Comparison of ENCODE assay signal across 10 cellular contexts in genomic region chr4:122309988-122310626, GRCh38.
DNase-seq lines count a peak whose midpoint lies in the region; ATAC-seq and TF ChIP-seq lines count a peak whose summit lies in the region.
"Had no signal": no experiment of that assay in that cellular context is flagged by ENCODE, and none has a peak within 500 bp of the region (broad histone marks: within the 10 kb centered on the region; RNA-seq: fewer than 3 reads in every experiment).

No MANE protein-coding gene starts in this region.

- no peaks in the 10 kb centered on the region for H3K27me3 Mint-ChIP-seq in progenitor cell of endocrine pancreas
- H3K27me3 Mint-ChIP-seq: dendritic cell treated with granulocyte-macrophage colony-stimulating factor and Interleukin-4, amounts not matched to agents 40 ng/mL and 50 ng/mL, for 4 days had no signal

- DNase-seq in NCI-H1092 treated with DMSO at 0.1 percent for 48 hours (lab: John Stamatoyannopoulos, UW): peak; percentile 24
- DNase-seq in NCI-H1092 (lab: John Stamatoyannopoulos, UW): no peak
- DNase-seq in NCI-H1694 (lab: John Stamatoyannopoulos, UW): peak; percentile 0
- DNase-seq in coronary artery (ENCODE audit: low spot score): no peak
- no peak for DNase-seq in progenitor cell of endocrine pancreas (ENCODE audit: low spot score, unreplicated experiment)
- DNase-seq in NCI-H2171 treated with DMSO at 0.1 percent for 48 hours (lab: John Stamatoyannopoulos, UW): no peak
- no peak for DNase-seq in activated T-cell treated with anti-CD3 and anti-CD28 coated beads, Interleukin-2, amount 50 U/mL, for 48 hours
- DNase-seq: small intestine had no signal

- H3K27ac Mint-ChIP-seq in progenitor cell of endocrine pancreas: no peak overlapping the region
- H3K27ac Mint-ChIP-seq: dendritic cell treated with granulocyte-macrophage colony-stimulating factor and Interleukin-4, amounts not matched to agents 40 ng/mL and 50 ng/mL, for 4 days had no signal

- peaks cover 12% of the 10 kb centered on the region for H3K36me3 Mint-ChIP-seq in progenitor cell of endocrine pancreas (ENCODE audit: insufficient read depth)

- no peaks in the 10 kb centered on the region for H3K4me1 Mint-ChIP-seq in progenitor cell of endocrine pancreas (ENCODE audit: low read depth)

- no peak for ATAC-seq in GM18517 (IDR thresholded peaks at IDR 0.05; ENCODE audit: unreplicated experiment)

- no peak overlapping the region for H3K4me3 ChIP-seq in coronary artery

- no peak overlapping the region for H3K27ac ChIP-seq in coronary artery

- no peak overlapping the region for H3K4me3 Mint-ChIP-seq in progenitor cell of endocrine pancreas (ENCODE audit: low read depth)
- H3K4me3 Mint-ChIP-seq: dendritic cell treated with granulocyte-macrophage colony-stimulating factor and Interleukin-4, amounts not matched to agents 40 ng/mL and 50 ng/mL, for 4 days had no signal

- H3K9me3 Mint-ChIP-seq in progenitor cell of endocrine pancreas (ENCODE audit: low read depth): no peaks in the 10 kb centered on the region
- H3K9me3 Mint-ChIP-seq: dendritic cell treated with granulocyte-macrophage colony-stimulating factor and Interleukin-4, amounts not matched to agents 40 ng/mL and 50 ng/mL, for 4 days had no signal

- TF ChIP-seq CTCF in coronary artery (IDR thresholded peaks at IDR 0.05): peak; percentile 34
- TF ChIP-seq CTCF in progenitor cell of endocrine pancreas (IDR thresholded peaks at IDR 0.05; ENCODE audit: unreplicated experiment): peak; percentile 71

Comparison
In these comparisons a context has a peak if more than half of its experiments do, and no peak if none do; other contexts are left out.
1. DNase-seq: peak in NCI-H1092 treated with DMSO at 0.1 percent for 48 hours (single experiment) and NCI-H1694 (single experiment); none in NCI-H1092 (single experiment), coronary artery (single experiment), progenitor cell of endocrine pancreas (single experiment), NCI-H2171 treated with DMSO at 0.1 percent for 48 hours (single experiment) and activated T-cell treated with anti-CD3 and anti-CD28 coated beads, Interleukin-2, amount 50 U/mL, for 48 hours (0 of 2).